Comparison of ENCODE assay signal across 28 cellular contexts in genomic region chr15:86066174-86066829, GRCh38. TPM values are rescaled to one million over a fixed set of nuclear protein-coding genes. Genes with fewer than 3 reads are reported as not detected.
A peak's percentile ranks its signal among the peaks of the same experiment; 100 is the strongest.
DNase-seq lines count a peak whose midpoint lies in the region; ATAC-seq and TF ChIP-seq lines count a peak whose summit lies in the region.
"Had no signal": no experiment of that assay in that cellular context is flagged by ENCODE, and none has a peak within 500 bp of the region (broad histone marks: within the 10 kb centered on the region; RNA-seq: fewer than 3 reads in every experiment).

No MANE protein-coding gene starts in this region.

- H2AK5ac ChIP-seq in neuronal stem cell (ENCODE audit: low read depth, low read length): peak overlapping the region; percentile 64

- ATAC-seq in gastrocnemius medialis: peak; percentile 35 to 89
- ATAC-seq: GM12878 had no signal

- intact Hi-C loops in esophagus muscularis mucosa (cut with DNase I) (no loop called here), gastrocnemius medialis (cut with DNase I; ENCODE audit: low total_unique reads) (no loop called here)

- H4K8ac ChIP-seq in neuronal stem cell (ENCODE audit: low read depth, low read length): no peak overlapping the region

- no peak overlapping the region for H4K91ac ChIP-seq in neuronal stem cell (ENCODE audit: low read depth, low read length, poor library complexity)

- H3K14ac ChIP-seq in neuronal stem cell (ENCODE audit: low read length): no peak overlapping the region

- no peak overlapping the region for H3K4ac ChIP-seq in neuronal stem cell (ENCODE audit: low read length)

- H2AFZ ChIP-seq in neuronal stem cell (ENCODE audit: low read length): no peak overlapping the region

- TF ChIP-seq EP300 in esophagus muscularis mucosa (IDR thresholded peaks at IDR 0.05): no peak

- H3K36me3 ChIP-seq in esophagus muscularis mucosa (no peaks in the 10 kb centered on the region), neuronal stem cell (replicated peaks in 1 of 2; ENCODE audit: control insufficient read depth in 2 of 2, insufficient read depth in 2 of 2, low read length in 2 of 2) (no peaks in the 10 kb centered on the region), gastrocnemius medialis (no peaks in the 10 kb centered on the region)
- H3K36me3 ChIP-seq: BE2C, BLaER1 had no signal

- 82% methylated on average over 6 of the region's 6 CpGs for whole genome bisulfite sequencing in esophagus muscularis mucosa
- WGBS in neuronal stem cell (ENCODE audit: extremely low coverage in 2 of 2, insufficient read length in 2 of 2, insufficient replicate concordance in 1 of 2), 2 donors: no CpG with 5 or more reads among the region's 6 CpGs

- H3K27ac ChIP-seq in esophagus muscularis mucosa (replicated peaks in 1 of 4) (no peak overlapping the region), neuronal stem cell (replicated peaks; ENCODE audit: low read length) (no peak overlapping the region), gastrocnemius medialis (peak overlapping the region; percentile 61 to 67 (median 64))
- H3K27ac ChIP-seq: BLaER1 had no signal

- H3K23ac ChIP-seq in neuronal stem cell (ENCODE audit: low read depth, low read length, poor library complexity): no peak overlapping the region

- no peaks in the 10 kb centered on the region for H3K79me1 ChIP-seq in neuronal stem cell (ENCODE audit: low read depth, low read length)

- in situ Hi-C loops in gastrocnemius medialis (cut with MboI; ENCODE audit: low sequenced_read_pairs in 4 of 4): no loop called here

- peak overlapping the region; percentile 63 for H2BK120ac ChIP-seq in neuronal stem cell (ENCODE audit: low read depth, low read length)

- TF ChIP-seq CTCF in esophagus muscularis mucosa (IDR thresholded peaks at IDR 0.05) (no peak), gastrocnemius medialis (IDR thresholded peaks at IDR 0.05 in 4 of 5, conservative IDR thresholded peaks at IDR 0.05 in 1 of 5) (no peak)

- peak overlapping the region; percentile 66 for H3K18ac ChIP-seq in neuronal stem cell (ENCODE audit: low read length)

- no peak overlapping the region for H3K4me2 ChIP-seq in neuronal stem cell (ENCODE audit: insufficient read depth, low read length, poor library complexity, severe bottlenecking)
- H3K4me2 ChIP-seq: BLaER1 had no signal

- no peaks in the 10 kb centered on the region for H3K4me1 ChIP-seq in esophagus muscularis mucosa
- peaks cover 0 to 26% of the 10 kb centered on the region in 2 donors for H3K4me1 ChIP-seq in neuronal stem cell (ENCODE audit: control insufficient read depth in 2 of 2, insufficient read depth in 1 of 2, low read depth in 1 of 2, low read length in 2 of 2)
- H3K4me1 ChIP-seq in gastrocnemius medialis: peaks cover 13 to 29% of the 10 kb centered on the region in 2 donors
- H3K4me1 ChIP-seq: BE2C had no signal

- TF ChIP-seq POLR2A in esophagus muscularis mucosa (IDR thresholded peaks at IDR 0.05; ENCODE audit: low read depth) (no peak), gastrocnemius medialis (IDR thresholded peaks at IDR 0.05) (no peak), erythroblast (IDR thresholded peaks at IDR 0.05; ENCODE audit: low read length) (no peak)

- peak; percentile 75 for DNase-seq in esophagus muscularis mucosa (ENCODE audit: extremely low spot score)
- DNase-seq in neuronal stem cell (ENCODE audit: low spot score): no peak
- peak; percentile 18 to 75 for DNase-seq in gastrocnemius medialis
- no peak for DNase-seq in erythroblast (lab: John Stamatoyannopoulos, UW)
- no peak for DNase-seq in T-helper 9 cell
- DNase-seq in ecto neural progenitor cell (ENCODE audit: low spot score): no peak
- DNase-seq: 8988T; ACHN; BE2C; C1 segment of cervical spinal cord; CD4-positive, alpha-beta memory T cell; CD4-positive, CD25-positive, alpha-beta regulatory T cell; CD8-positive, alpha-beta memory T cell; COR-L47; DMS 273 treated with DMSO at 0.1 percent for 48 hours; DMS153; DMS53; DMS79; DND-41; EL; GDM1 had no signal

- peak overlapping the region; percentile 0 for H2BK15ac ChIP-seq in neuronal stem cell (ENCODE audit: low read length)

- peak overlapping the region; percentile 1 for H2BK12ac ChIP-seq in neuronal stem cell (ENCODE audit: low read length)

- H3K9me3 ChIP-seq in esophagus muscularis mucosa (no peaks in the 10 kb centered on the region), neuronal stem cell (replicated peaks in 1 of 2; ENCODE audit: control insufficient read depth in 2 of 2, insufficient read depth in 1 of 2, low read depth in 1 of 2, low read length in 2 of 2) (no peaks in the 10 kb centered on the region), gastrocnemius medialis (no peaks in the 10 kb centered on the region)
- H3K9me3 ChIP-seq: BE2C, BLaER1 had no signal

- no peak overlapping the region for H3K4me3 ChIP-seq in esophagus muscularis mucosa
- H3K4me3 ChIP-seq in neuronal stem cell (ENCODE audit: low read length in 2 of 2): no peak overlapping the region
- no peak overlapping the region for H3K4me3 ChIP-seq in gastrocnemius medialis
- H3K4me3 ChIP-seq: BLaER1, GM12878 had no signal

- H3K27me3 ChIP-seq in esophagus muscularis mucosa (peaks cover 0 to 14% (median 1%) of the 10 kb centered on the region in 4 donors), neuronal stem cell (ENCODE audit: control insufficient read depth in 3 of 3, insufficient read depth in 3 of 3, low read depth in 1 of 3, low read length in 3 of 3) (no peaks in the 10 kb centered on the region), gastrocnemius medialis (no peaks in the 10 kb centered on the region)
- H3K27me3 ChIP-seq: BLaER1 had no signal

- no peak overlapping the region for H2BK5ac ChIP-seq in neuronal stem cell (ENCODE audit: low read length)

- H3K9ac ChIP-seq in neuronal stem cell (ENCODE audit: low read depth, low read length, poor library complexity): no peak overlapping the region
- H3K9ac ChIP-seq: BLaER1 had no signal

RNA-seq across cellular contexts. Expression of gene AGBL1, which starts 13.4 kb away (rescaled TPM):
- total RNA-seq in esophagus muscularis mucosa (under 1 TPM in 1 of 4 donors, not detected in 3; 0.06 TPM), gastrocnemius medialis (10 to 100 TPM in 3 of 4 donors, 1 to 10 TPM in 1; 3.8 to 29.7 (median 15.9) TPM)
- 0.06 TPM for polyA plus RNA-seq in neuronal stem cell (2013, experiment 1 of 2)
- polyA plus RNA-seq in neuronal stem cell (2013, experiment 2 of 2): 0.06 TPM
- total RNA-seq: A673; CD4-positive, alpha-beta memory T cell; CD4-positive, CD25-positive, alpha-beta regulatory T cell; CD8-positive, alpha-beta memory T cell; Daoy; G401; GM12878 had no signal
- polyA plus RNA-seq: AG04450; CD14-positive monocyte; CD4-positive, alpha-beta memory T cell; CD4-positive, CD25-positive, alpha-beta regulatory T cell; CD8-positive, alpha-beta memory T cell; GM12878 had no signal

Comparison
In these comparisons a context has a peak if more than half of its experiments do, and no peak if none do; other contexts are left out.
1. DNase-seq: peak in esophagus muscularis mucosa (single experiment) and gastrocnemius medialis (2 of 2); none in neuronal stem cell (single experiment), erythroblast (0 of 2), T-helper 9 cell (single experiment) and ecto neural progenitor cell (single experiment).
2. H3K27ac ChIP-seq: peak in gastrocnemius medialis (4 of 4); none in esophagus muscularis mucosa (0 of 4) and neuronal stem cell (single experiment).
3. RNA of gene AGBL1, which starts 13.4 kb away (total RNA-seq): 3.8 to 29.7 TPM in gastrocnemius medialis; 0.06 TPM in esophagus muscularis mucosa; every median in the first group is over 4 times any median in the second.